ENCODE assay signal across 16 cellular contexts in genomic region chr15:82901114-82901805, GRCh38.
"Had no signal": no experiment of that assay in that cellular context is flagged by ENCODE, and none has a peak within 500 bp of the region (broad histone marks: within the 10 kb centered on the region; RNA-seq: fewer than 3 reads in every experiment).

No MANE protein-coding gene starts in this region.

- H3K4me1 Mint-ChIP-seq: activated naive CD4-positive, alpha-beta T cell treated with anti-CD3 and anti-CD28 coated beads, Interleukin-2, amount 10 ng/mL, durations not matched to agents 7 days and 5 days had no signal

- H3K9me3 Mint-ChIP-seq: activated naive CD4-positive, alpha-beta T cell treated with anti-CD3 and anti-CD28 coated beads, Interleukin-2, amount 10 ng/mL, durations not matched to agents 7 days and 5 days; naive B cell had no signal

- DNase-seq: activated CD4-positive, CD25-positive, alpha-beta regulatory T cell; activated naive CD4-positive, alpha-beta T cell treated with anti-CD3 and anti-CD28 coated beads, Interleukin-2, amount 10 ng/mL, durations not matched to agents 7 days and 5 days; activated T-cell treated with anti-CD3 and anti-CD28 coated beads, Interleukin-2, amount 50 U/mL, for 1 hour; foreskin fibroblast; head of caudate nucleus; naive B cell; stimulated activated CD4-positive, alpha-beta T cell treated with anti-CD3 and anti-CD28 coated beads, Interleukin-4, amount 100 ng/mL, for 24 hours; stimulated activated naive CD4-positive, alpha-beta T cell treated with Interleukin-2 at 50 U/mL for 16 hours; substantia nigra; trophoblast cell had no signal

- H3K4me1 ChIP-seq: right atrium auricular region, SJSA1 had no signal

- H3K27ac ChIP-seq: coronary artery, neutrophil, right atrium auricular region, SJSA1, skin epidermis had no signal

- H3K27ac Mint-ChIP-seq: activated naive CD4-positive, alpha-beta T cell treated with anti-CD3 and anti-CD28 coated beads, Interleukin-2, amount 10 ng/mL, durations not matched to agents 7 days and 5 days had no signal

- H3K27me3 ChIP-seq: neutrophil, right atrium auricular region, SJSA1 had no signal

- H3K4me3 Mint-ChIP-seq: activated naive CD4-positive, alpha-beta T cell treated with anti-CD3 and anti-CD28 coated beads, Interleukin-2, amount 10 ng/mL, durations not matched to agents 7 days and 5 days; naive B cell had no signal

- H3K4me3 ChIP-seq: coronary artery, lung, right atrium auricular region, SJSA1, skin epidermis had no signal

- H3K36me3 ChIP-seq: neutrophil, right atrium auricular region, SJSA1 had no signal

- H3K36me3 Mint-ChIP-seq: activated naive CD4-positive, alpha-beta T cell treated with anti-CD3 and anti-CD28 coated beads, Interleukin-2, amount 10 ng/mL, durations not matched to agents 7 days and 5 days; naive B cell had no signal

- H3K9me3 ChIP-seq: neutrophil, right atrium auricular region, SJSA1 had no signal
